ENCODE assay signal across 1 cellular context in genomic region chr15:68229386-68230156, GRCh38.
TF ChIP-seq lines count a peak whose summit lies in the region.

Gene CLN6, minus strand, starts transcription at chr15:68229728. Its CDS starts 144 bp downstream, at chr15:68229584.

TF ChIP-seq in WTC11, 78 proteins besides CTCF, POLR2A, EP300 and RAD21 (continued from another document):
- no peak for TF ChIP-seq ATF6 (CRISPR knock-in tag; IDR thresholded peaks at IDR 0.05)
- TF ChIP-seq E2F5 (CRISPR knock-in tag; IDR thresholded peaks at IDR 0.05) = peak; percentile 97
- peak; percentile 94 for TF ChIP-seq TP53 (CRISPR knock-in tag; IDR thresholded peaks at IDR 0.05)
- no peak for TF ChIP-seq EMX1 (CRISPR knock-in tag; IDR thresholded peaks at IDR 0.05)
- TF ChIP-seq ATF3 (CRISPR knock-in tag; conservative IDR thresholded peaks at IDR 0.05) = no peak
- TF ChIP-seq CBFB (CRISPR knock-in tag; IDR thresholded peaks at IDR 0.05; ENCODE audit: low read depth) = peak; percentile 64; the same call in 1 of the 2 replicates
- no peak for TF ChIP-seq SMAD4 (CRISPR knock-in tag; IDR thresholded peaks at IDR 0.05)
- no peak for TF ChIP-seq GRHL2 (CRISPR knock-in tag; IDR thresholded peaks at IDR 0.05; ENCODE audit: insufficient replicate concordance, severe bottlenecking)
- TF ChIP-seq ARID4B (CRISPR knock-in tag; IDR thresholded peaks at IDR 0.05; ENCODE audit: borderline replicate concordance) = peak; percentile 6; the same call in 1 of the 2 replicates
- TF ChIP-seq ZNF425 (CRISPR knock-in tag; conservative IDR thresholded peaks at IDR 0.05) = no peak
- TF ChIP-seq ETV6 (CRISPR knock-in tag; IDR thresholded peaks at IDR 0.05) = peak; percentile 88
- TF ChIP-seq ZBTB43 (CRISPR knock-in tag; IDR thresholded peaks at IDR 0.05) = no peak
- TF ChIP-seq ZNF138 (CRISPR knock-in tag; conservative IDR thresholded peaks at IDR 0.05) = peak; percentile 82
- TF ChIP-seq FOXP1 (CRISPR knock-in tag; IDR thresholded peaks at IDR 0.05; ENCODE audit: borderline replicate concordance) = peak; percentile 94
- TF ChIP-seq PRDM15 (CRISPR knock-in tag; IDR thresholded peaks at IDR 0.05) = no peak
- TF ChIP-seq ZNF512 (CRISPR knock-in tag; IDR thresholded peaks at IDR 0.05; ENCODE audit: borderline replicate concordance) = no peak
- no peak for TF ChIP-seq TCF7 (CRISPR knock-in tag; IDR thresholded peaks at IDR 0.05; ENCODE audit: low read depth)
- no peak; the same call in 1 of the 2 replicates for TF ChIP-seq RELA (CRISPR knock-in tag; IDR thresholded peaks at IDR 0.05; ENCODE audit: borderline replicate concordance)
- peak; percentile 64; the same call in 1 of the 2 replicates for TF ChIP-seq ZNF317 (CRISPR knock-in tag; IDR thresholded peaks at IDR 0.05; ENCODE audit: borderline replicate concordance, low read depth)
- 0 out of 2 replicates have a peak, but pooled peaks have one; percentile 39 for TF ChIP-seq AFF4 (CRISPR knock-in tag; IDR thresholded peaks at IDR 0.05; ENCODE audit: borderline replicate concordance)
- TF ChIP-seq NR2C2 (CRISPR knock-in tag; IDR thresholded peaks at IDR 0.05) = 0 out of 2 replicates have a peak, but pooled peaks have one; percentile 39
- TF ChIP-seq TEAD4 (CRISPR knock-in tag; IDR thresholded peaks at IDR 0.05) = no peak
- no peak for TF ChIP-seq ZNF121 (CRISPR knock-in tag; IDR thresholded peaks at IDR 0.05)
- TF ChIP-seq ZNF219 (CRISPR knock-in tag; IDR thresholded peaks at IDR 0.05; ENCODE audit: borderline replicate concordance) = peak; percentile 72; the same call in 1 of the 2 replicates
